Comparison of ENCODE assay signal across 8 cellular contexts in genomic region chr4:104490770-104491395, GRCh38. TPM values are rescaled to one million over a fixed set of nuclear protein-coding genes. Genes with fewer than 3 reads are reported as not detected.
A peak's percentile ranks its signal among the peaks of the same experiment; 100 is the strongest.
DNase-seq lines count a peak whose midpoint lies in the region; ATAC-seq and TF ChIP-seq lines count a peak whose summit lies in the region.

No MANE protein-coding gene starts in this region.

- TF ChIP-seq CTCF in dorsolateral prefrontal cortex (IDR thresholded peaks at IDR 0.05 in 54 of 56, conservative IDR thresholded peaks at IDR 0.05 in 2 of 56; ENCODE audit: low read depth in 1 of 56, partially characterized antibody in 56 of 56) (peak in 2 of 56 donors; percentile 1 to 6), right lobe of liver (IDR thresholded peaks at IDR 0.05) (no peak)

- H3K4me1 Mint-ChIP-seq in activated CD4-positive, alpha-beta T cell treated with anti-CD3 and anti-CD28 coated beads for 36 hours, result peaks cover 30% of the 10 kb centered on the region

- DNase-seq in ACHN (peak; percentile 24), NCI-H226 (peak; percentile 3), dorsolateral prefrontal cortex (peak; percentile 59 to 76 (median 68)), right lobe of liver (peak; percentile 76 to 84 (median 80))
- DNase-seq in activated CD4-positive, alpha-beta T cell treated with anti-CD3 and anti-CD28 coated beads for 36 hours, result peak; percentile 55
- peak; percentile 29 to 31 for DNase-seq in stimulated activated CD4-positive, alpha-beta T cell treated with anti-CD3 and anti-CD28 coated beads, Interleukin-4, amount 100 ng/mL, for 4 hours

- no peaks in the 10 kb centered on the region for H3K36me3 ChIP-seq in right lobe of liver

- H3K9me3 Mint-ChIP-seq in activated CD4-positive, alpha-beta T cell treated with anti-CD3 and anti-CD28 coated beads for 36 hours (ENCODE audit: low read depth), result peaks cover 2% of the 10 kb centered on the region

- H3K27ac ChIP-seq in dorsolateral prefrontal cortex, result peak overlapping the region; percentile 35 to 97 (median 93)
- peak overlapping the region in 2 of 3 donors; percentile 29 to 62 for H3K27ac ChIP-seq in right lobe of liver

- CTCF ChIA-PET in activated CD4-positive, alpha-beta T cell treated with anti-CD3 and anti-CD28 coated beads for 36 hours (lab: Charles Lee), result no interaction called here

- H3K9me3 ChIP-seq in right lobe of liver, result no peaks in the 10 kb centered on the region

- no peak overlapping the region for H3K27ac Mint-ChIP-seq in activated CD4-positive, alpha-beta T cell treated with anti-CD3 and anti-CD28 coated beads for 36 hours

- intact Hi-C loops in activated CD4-positive, alpha-beta T cell treated with anti-CD3 and anti-CD28 coated beads for 36 hours (cut with DNase I, micrococcal nuclease), result no loop called here
- intact Hi-C loops in dorsolateral prefrontal cortex (cut with DNase I) (loop anchor here in 1 of 2 donors (2.0 kb wide), 1 partner anchor 96 kb away; no protein-coding TSS in a partner anchor), right lobe of liver (cut with DNase I) (no loop called here)

- H3K36me3 Mint-ChIP-seq in activated CD4-positive, alpha-beta T cell treated with anti-CD3 and anti-CD28 coated beads for 36 hours (ENCODE audit: low read depth), result no peaks in the 10 kb centered on the region

- H3K4me3 ChIP-seq in dorsolateral prefrontal cortex, result peak overlapping the region; percentile 53 to 86 (median 72)
- peak overlapping the region; percentile 54 to 64 (median 58) for H3K4me3 ChIP-seq in right lobe of liver

- H3K4me3 Mint-ChIP-seq in activated CD4-positive, alpha-beta T cell treated with anti-CD3 and anti-CD28 coated beads for 36 hours, result peak overlapping the region; percentile 61

- peak; percentile 35 for ATAC-seq in GM19035 (IDR thresholded peaks at IDR 0.05; ENCODE audit: unreplicated experiment)
- ATAC-seq in HG03139 (IDR thresholded peaks at IDR 0.05; ENCODE audit: unreplicated experiment), result peak; percentile 28
- peak; percentile 30 for ATAC-seq in activated CD4-positive, alpha-beta T cell treated with anti-CD3 and anti-CD28 coated beads for 36 hours
- peak; percentile 9 to 49 (median 24) for ATAC-seq in right lobe of liver

- peaks cover 0 to 6% (median 2%) of the 10 kb centered on the region in 4 donors for H3K4me1 ChIP-seq in right lobe of liver

- POLR2A ChIA-PET in activated CD4-positive, alpha-beta T cell treated with anti-CD3 and anti-CD28 coated beads for 36 hours (lab: Charles Lee), result no interaction called here

- 0% methylated on average over 16 of the region's 40 CpGs for WGBS in right lobe of liver (ENCODE audit: insufficient coverage, low coverage, low lambda C conversion rate, missing lambda C conversion rate)

- no peak for TF ChIP-seq POLR2A in right lobe of liver (IDR thresholded peaks at IDR 0.05)

- H3K27me3 ChIP-seq in dorsolateral prefrontal cortex, result peaks cover 0 to 8% (median 0%) of the 10 kb centered on the region in 45 donors
- H3K27me3 ChIP-seq in right lobe of liver, result no peaks in the 10 kb centered on the region

- in situ Hi-C loops in ACHN (cut with HindIII; ENCODE audit: low pct_ligation_motif_present, low pct_unique_long_range_greater_than_20kb, low sequenced_read_pairs), result no loop called here

- H3K27me3 Mint-ChIP-seq in activated CD4-positive, alpha-beta T cell treated with anti-CD3 and anti-CD28 coated beads for 36 hours, result peaks cover 55% of the 10 kb centered on the region

RNA-seq across cellular contexts. Expression of gene CXXC4, which starts 3.8 kb away (rescaled TPM):
- not detected for total RNA-seq in activated CD4-positive, alpha-beta T cell treated with anti-CD3 and anti-CD28 coated beads for 36 hours
- total RNA-seq in dorsolateral prefrontal cortex (10 to 100 TPM in 115 of 120 experiments, 1 to 10 TPM in 5; 6.4 to 30.6 (median 15.1) TPM), right lobe of liver (1 to 10 TPM in 2 of 6 experiments, under 1 TPM in 4; 0.29 to 1.0 (median 0.89) TPM)

Comparison
In these comparisons a context has a peak if more than half of its experiments do, and no peak if none do; other contexts are left out.
1. Peak in every context shown above with its lines: DNase-seq, ATAC-seq, H3K4me3 ChIP-seq and H3K27ac ChIP-seq.
2. DNase-seq: peak in every context shown above with its lines; median percentile 80 in right lobe of liver; 68 in dorsolateral prefrontal cortex; 55 in activated CD4-positive, alpha-beta T cell treated with anti-CD3 and anti-CD28 coated beads for 36 hours; 30 in stimulated activated CD4-positive, alpha-beta T cell treated with anti-CD3 and anti-CD28 coated beads, Interleukin-4, amount 100 ng/mL, for 4 hours; 24 in ACHN; 3 in NCI-H226.